Comparison of ENCODE assay signal across 28 cellular contexts in genomic region chr7:105796365-105796764, GRCh38.
A peak's percentile ranks its signal among the peaks of the same experiment; 100 is the strongest.
DNase-seq lines count a peak whose midpoint lies in the region; ATAC-seq and TF ChIP-seq lines count a peak whose summit lies in the region.
"Had no signal": no experiment of that assay in that cellular context is flagged by ENCODE, and none has a peak within 500 bp of the region (broad histone marks: within the 10 kb centered on the region; RNA-seq: fewer than 3 reads in every experiment).

No MANE protein-coding gene starts in this region.

- H3K27me3 Mint-ChIP-seq in HFFc6 (ENCODE audit: insufficient read depth) = peaks cover 4% of the 10 kb centered on the region; the same call in 1 of the 2 replicates
- H3K27me3 Mint-ChIP-seq: activated naive CD8-positive, alpha-beta T cell treated with anti-CD3 and anti-CD28 coated beads, Interleukin-2, amount 10 ng/mL, durations not matched to agents 7 days and 5 days had no signal

- peak overlapping the region; percentile 46; the same call in 1 of the 2 replicates for H3K27ac Mint-ChIP-seq in HFFc6
- H3K27ac Mint-ChIP-seq: activated CD8-positive, alpha-beta T cell treated with anti-CD3 and anti-CD28 coated beads, Interleukin-2, amount 10 ng/mL, durations not matched to agents 7 days and 5 days; activated naive CD8-positive, alpha-beta T cell treated with anti-CD3 and anti-CD28 coated beads, Interleukin-2, amount 10 ng/mL, durations not matched to agents 7 days and 5 days; neural progenitor cell; progenitor cell of endocrine pancreas had no signal

- peaks cover 57% of the 10 kb centered on the region for H3K4me1 Mint-ChIP-seq in HFFc6 (ENCODE audit: low read depth)

- H3K4me3 Mint-ChIP-seq in HFFc6 = no peak overlapping the region
- H3K4me3 Mint-ChIP-seq: activated CD8-positive, alpha-beta T cell treated with anti-CD3 and anti-CD28 coated beads, Interleukin-2, amount 10 ng/mL, durations not matched to agents 7 days and 5 days; activated naive CD8-positive, alpha-beta T cell treated with anti-CD3 and anti-CD28 coated beads, Interleukin-2, amount 10 ng/mL, durations not matched to agents 7 days and 5 days; neural progenitor cell; T-helper 1 cell treated with Interleukin-12 subunit alpha and Interleukin-12 subunit beta and Interleukin-4 antibody, amounts not matched to agents 30 μg/mL and 1 μg/mL, for 36 hours had no signal

- H3K9me3 ChIP-seq in esophagus squamous epithelium = no peaks in the 10 kb centered on the region
- H3K9me3 ChIP-seq: heart left ventricle, lower lobe of right lung had no signal

- H3K36me3 Mint-ChIP-seq in HFFc6 (ENCODE audit: low read depth) = peaks cover 11% of the 10 kb centered on the region
- H3K36me3 Mint-ChIP-seq: activated naive CD8-positive, alpha-beta T cell treated with anti-CD3 and anti-CD28 coated beads, Interleukin-2, amount 10 ng/mL, durations not matched to agents 7 days and 5 days had no signal

- intact Hi-C loops in esophagus squamous epithelium (cut with DNase I) = no loop called here

- H3K9me3 Mint-ChIP-seq in HFFc6 = no peaks in the 10 kb centered on the region
- H3K9me3 Mint-ChIP-seq: activated naive CD8-positive, alpha-beta T cell treated with anti-CD3 and anti-CD28 coated beads, Interleukin-2, amount 10 ng/mL, durations not matched to agents 7 days and 5 days; neural progenitor cell; T-helper 1 cell treated with Interleukin-12 subunit alpha and Interleukin-12 subunit beta and Interleukin-4 antibody, amounts not matched to agents 30 μg/mL and 1 μg/mL, for 36 hours had no signal

- H3K27ac ChIP-seq in esophagus squamous epithelium = peak overlapping the region in 3 of 4 donors; percentile 49 to 82 (median 71)
- H3K27ac ChIP-seq: 22Rv1, foreskin keratinocyte, HL-60, lower lobe of right lung, neural progenitor cell, RWPE1 had no signal

- H3K36me3 ChIP-seq in esophagus squamous epithelium = no peaks in the 10 kb centered on the region
- H3K36me3 ChIP-seq: lower lobe of right lung, neural progenitor cell had no signal

- no peak for TF ChIP-seq POLR2A in esophagus squamous epithelium (IDR thresholded peaks at IDR 0.05)

- no peak for TF ChIP-seq CTCF in HFFc6 (IDR thresholded peaks at IDR 0.05)
- TF ChIP-seq CTCF in esophagus squamous epithelium (IDR thresholded peaks at IDR 0.05) = no peak

- H3K27me3 ChIP-seq in esophagus squamous epithelium = no peaks in the 10 kb centered on the region
- H3K27me3 ChIP-seq: foreskin keratinocyte, heart left ventricle, neural progenitor cell had no signal

- DNase-seq in AG08395 (ENCODE audit: low spot score) (peak; percentile 49), HFFc6 (peak; percentile 42), esophagus squamous epithelium (lab: John Stamatoyannopoulos, UW) (no peak), myocyte (ENCODE audit: low read depth) (peak; percentile 71), 8988T (no peak), NCI-H1417 (lab: John Stamatoyannopoulos, UW) (no peak)
- no peak for DNase-seq in effector CD4-positive, alpha-beta T cell
- DNase-seq: activated CD4-positive, alpha-beta T cell treated with anti-CD3 and anti-CD28 coated beads for 1 hour; activated CD8-positive, alpha-beta T cell treated with anti-CD3 and anti-CD28 coated beads, Interleukin-2, amount 10 ng/mL, durations not matched to agents 7 days and 5 days; activated effector memory CD4-positive, alpha-beta T cell treated with Interleukin-2 at 50 U/mL for 16 hours; activated naive CD8-positive, alpha-beta T cell treated with anti-CD3 and anti-CD28 coated beads, Interleukin-2, amount 10 ng/mL, durations not matched to agents 7 days and 5 days; DMS153; foreskin keratinocyte; GF-D8; heart left ventricle; kidney glomerular epithelial cell; lower lobe of right lung; NCI-H1436 treated with DMSO at 0.1 percent for 48 hours; NCI-H446; NCI-H82; stimulated activated naive CD4-positive, alpha-beta T cell treated with Interleukin-2 at 50 U/mL for 16 hours had no signal

- ATAC-seq in HG03095 (IDR thresholded peaks at IDR 0.05; ENCODE audit: unreplicated experiment) = no peak
- ATAC-seq: activated CD8-positive, alpha-beta T cell treated with anti-CD3 and anti-CD28 coated beads, Interleukin-2, amount 10 ng/mL, durations not matched to agents 7 days and 5 days; foreskin keratinocyte; heart left ventricle; lower lobe of right lung had no signal

- no peak overlapping the region for H3K4me3 ChIP-seq in esophagus squamous epithelium
- H3K4me3 ChIP-seq: heart left ventricle, lower lobe of right lung, neural progenitor cell had no signal

- peaks cover 5 to 74% (median 22%) of the 10 kb centered on the region in 3 donors for H3K4me1 ChIP-seq in esophagus squamous epithelium

- WGBS in esophagus squamous epithelium, 2 donors = 67 to 81% methylated on average over 2 of the region's 2 CpGs

Comparison
In these comparisons a context has a peak if more than half of its experiments do, and no peak if none do; other contexts are left out.
1. DNase-seq: peak in AG08395 (single experiment), HFFc6 (single experiment) and myocyte (single experiment); none in esophagus squamous epithelium (single experiment), 8988T (single experiment), effector CD4-positive, alpha-beta T cell (single experiment) and NCI-H1417 (0 of 3).